ENCODE assay signal across 8 cellular contexts in genomic region chr11:104164028-104164520, GRCh38. TPM values are rescaled to one million over a fixed set of nuclear protein-coding genes. Genes with fewer than 3 reads are reported as not detected.
DNase-seq lines count a peak whose midpoint lies in the region; ATAC-seq and TF ChIP-seq lines count a peak whose summit lies in the region.

Gene PDGFD, minus strand, starts transcription at chr11:104164147.

- under 1% methylated on average over 36 of the region's 37 CpGs for whole genome bisulfite sequencing in mesenchymal stem cell

- H3K4ac ChIP-seq in mesenchymal stem cell (ENCODE audit: low read depth in 1 of 2, low read length in 2 of 2) = peak within 1 kb of the TSS in 1 of 2 experiments; percentile 25

- H3K27me3 ChIP-seq in endocrine pancreas (ENCODE audit: control insufficient read depth, insufficient read depth, low read length) (peaks cover 2% of the 10 kb centered on the region), mesenchymal stem cell (ENCODE audit: control insufficient read depth in 1 of 2, insufficient read depth in 1 of 2, low read length in 2 of 2) (peaks cover 0 to 5% of the 10 kb centered on the region in 2 experiments)

- H3K36me3 ChIP-seq in endocrine pancreas (ENCODE audit: control insufficient read depth, insufficient read depth, low read length) (no peaks in the 10 kb centered on the region), mesenchymal stem cell (ENCODE audit: control insufficient read depth in 1 of 2, insufficient read depth in 2 of 2, low read depth in 1 of 2, low read length in 2 of 2) (no peaks in the 10 kb centered on the region)

- H2AK5ac ChIP-seq in mesenchymal stem cell (ENCODE audit: low read length, severe bottlenecking) = no peak within 1 kb of the TSS

- H2AFZ ChIP-seq in mesenchymal stem cell (ENCODE audit: low read depth, low read length) = peak within 1 kb of the TSS; percentile 75

- peak within 1 kb of the TSS; percentile 99 for H3K4me2 ChIP-seq in mesenchymal stem cell (ENCODE audit: low read length, poor library complexity, severe bottlenecking)

- peaks cover 2% of the 10 kb centered on the region for H3K79me1 ChIP-seq in mesenchymal stem cell (replicated peaks; ENCODE audit: low read length, poor library complexity, severe bottlenecking)

- H3K4me3 ChIP-seq in GM12865 (ENCODE audit: low read depth, low read length) (peak within 1 kb of the TSS; percentile 55), endocrine pancreas (ENCODE audit: control insufficient read depth, insufficient read depth, low read length) (peak within 1 kb of the TSS; percentile 56), mesenchymal stem cell (ENCODE audit: insufficient read depth in 1 of 2, low read depth in 1 of 2, low read length in 2 of 2) (peak within 1 kb of the TSS; percentile 81 to 86)

- peak within 1 kb of the TSS; percentile 30 for H4K8ac ChIP-seq in mesenchymal stem cell (ENCODE audit: low read length)

- H3K27ac ChIP-seq in mesenchymal stem cell (ENCODE audit: low read length, poor library complexity, severe bottlenecking) = peak within 1 kb of the TSS; percentile 27

- H2BK5ac ChIP-seq in mesenchymal stem cell (ENCODE audit: low read depth, low read length, poor library complexity, severe bottlenecking) = peak within 1 kb of the TSS; percentile 19

- TF ChIP-seq CTCF in GM12865 (IDR thresholded peaks at IDR 0.05; ENCODE audit: insufficient read depth, low read depth, low read length, missing control alignments) (peak; percentile 38), subcutaneous adipose tissue (IDR thresholded peaks at IDR 0.05; ENCODE audit: low read depth) (no peak)

- H3K27me3 Mint-ChIP-seq in T-helper 2 cell treated with Interferon-gamma antibody and Interleukin-4, amounts not matched to agents 5 μg/mL and 100 μg/mL, for 36 hours (ENCODE audit: low read depth) = peaks cover 27% of the 10 kb centered on the region

- no peak within 1 kb of the TSS for H3K9ac ChIP-seq in endocrine pancreas (ENCODE audit: control insufficient read depth, insufficient read depth, low read length)
- peak within 1 kb of the TSS; percentile 68 for H3K9ac ChIP-seq in mesenchymal stem cell (ENCODE audit: low read length)

- peak within 1 kb of the TSS; percentile 54 for H3K4me3 Mint-ChIP-seq in T-helper 2 cell treated with Interferon-gamma antibody and Interleukin-4, amounts not matched to agents 5 μg/mL and 100 μg/mL, for 36 hours

- no peaks in the 10 kb centered on the region for H3K9me3 ChIP-seq in endocrine pancreas (ENCODE audit: control insufficient read depth, low read length)
- no peaks in the 10 kb centered on the region for H3K9me3 ChIP-seq in mesenchymal stem cell (ENCODE audit: control insufficient read depth, low read length)

- no peak within 1 kb of the TSS for H3K27ac Mint-ChIP-seq in T-helper 2 cell treated with Interferon-gamma antibody and Interleukin-4, amounts not matched to agents 5 μg/mL and 100 μg/mL, for 36 hours

- no peaks in the 10 kb centered on the region for H3K4me1 ChIP-seq in endocrine pancreas (ENCODE audit: control insufficient read depth, insufficient read depth, low read length)
- H3K4me1 ChIP-seq in mesenchymal stem cell (ENCODE audit: control insufficient read depth, insufficient read depth, low read depth, low read length) = peaks cover 8% of the 10 kb centered on the region

- H3K23ac ChIP-seq in mesenchymal stem cell (ENCODE audit: low read length in 2 of 2) = peak within 1 kb of the TSS in 1 of 2 experiments; percentile 94

- H3K18ac ChIP-seq in mesenchymal stem cell (ENCODE audit: low read depth in 1 of 2, low read length in 2 of 2) = peak within 1 kb of the TSS in 1 of 2 experiments; percentile 34

- H2BK15ac ChIP-seq in mesenchymal stem cell (ENCODE audit: low read depth, poor library complexity, severe bottlenecking) = no peak within 1 kb of the TSS

- H3K36me3 Mint-ChIP-seq in T-helper 2 cell treated with Interferon-gamma antibody and Interleukin-4, amounts not matched to agents 5 μg/mL and 100 μg/mL, for 36 hours (ENCODE audit: low read depth) = no peaks in the 10 kb centered on the region

- peak; percentile 86 for ATAC-seq in GM21786 (IDR thresholded peaks at IDR 0.05; ENCODE audit: unreplicated experiment)

- H2BK120ac ChIP-seq in mesenchymal stem cell (ENCODE audit: low read depth, low read length) = peak within 1 kb of the TSS; percentile 30

- no peaks in the 10 kb centered on the region for H3K9me3 Mint-ChIP-seq in T-helper 2 cell treated with Interferon-gamma antibody and Interleukin-4, amounts not matched to agents 5 μg/mL and 100 μg/mL, for 36 hours

- peak within 1 kb of the TSS in 1 of 2 experiments; percentile 72 for H3K14ac ChIP-seq in mesenchymal stem cell (ENCODE audit: low read length in 2 of 2)

- no peak within 1 kb of the TSS for H4K91ac ChIP-seq in mesenchymal stem cell (ENCODE audit: low read length)

- peaks cover 4% of the 10 kb centered on the region for H3K4me1 Mint-ChIP-seq in T-helper 2 cell treated with Interferon-gamma antibody and Interleukin-4, amounts not matched to agents 5 μg/mL and 100 μg/mL, for 36 hours (ENCODE audit: low read depth)

- H2BK12ac ChIP-seq in mesenchymal stem cell (ENCODE audit: low read length in 2 of 2) = peak within 1 kb of the TSS in 1 of 2 experiments; percentile 21

- DNase-seq in GM12865 (ENCODE audit: low read depth) (peak; percentile 88), KG1 (lab: John Stamatoyannopoulos, UW) (peak; percentile 50), mesenchymal stem cell (peak; percentile 71), NCI-H1436 (lab: John Stamatoyannopoulos, UW) (no peak)
- DNase-seq in T-helper 2 cell treated with Interferon-gamma antibody and Interleukin-4, amounts not matched to agents 5 μg/mL and 100 μg/mL, for 36 hours (ENCODE audit: low spot score) = no peak

RNA-seq across cellular contexts. Expression of gene PDGFD, which starts in this region (rescaled TPM):
- polyA plus RNA-seq in mesenchymal stem cell (2013, experiment 1 of 2) = 6.3 TPM
- 6.7 TPM for polyA plus RNA-seq in mesenchymal stem cell (2013, experiment 2 of 2)
- total RNA-seq in subcutaneous adipose tissue = 10 to 100 TPM; 19.4 to 77.7 (median 44.9) TPM

Comparison
In these comparisons a context has a peak if more than half of its experiments do, and no peak if none do; other contexts are left out.
1. DNase-seq: peak in GM12865 (single experiment), KG1 (single experiment) and mesenchymal stem cell (single experiment); none in T-helper 2 cell treated with Interferon-gamma antibody and Interleukin-4, amounts not matched to agents 5 μg/mL and 100 μg/mL, for 36 hours (single experiment) and NCI-H1436 (single experiment).
2. Peak in every context shown above with its lines, with median percentiles within 50 percentile points of each other: H3K4me3 ChIP-seq.